In the genomic region with DNA sequence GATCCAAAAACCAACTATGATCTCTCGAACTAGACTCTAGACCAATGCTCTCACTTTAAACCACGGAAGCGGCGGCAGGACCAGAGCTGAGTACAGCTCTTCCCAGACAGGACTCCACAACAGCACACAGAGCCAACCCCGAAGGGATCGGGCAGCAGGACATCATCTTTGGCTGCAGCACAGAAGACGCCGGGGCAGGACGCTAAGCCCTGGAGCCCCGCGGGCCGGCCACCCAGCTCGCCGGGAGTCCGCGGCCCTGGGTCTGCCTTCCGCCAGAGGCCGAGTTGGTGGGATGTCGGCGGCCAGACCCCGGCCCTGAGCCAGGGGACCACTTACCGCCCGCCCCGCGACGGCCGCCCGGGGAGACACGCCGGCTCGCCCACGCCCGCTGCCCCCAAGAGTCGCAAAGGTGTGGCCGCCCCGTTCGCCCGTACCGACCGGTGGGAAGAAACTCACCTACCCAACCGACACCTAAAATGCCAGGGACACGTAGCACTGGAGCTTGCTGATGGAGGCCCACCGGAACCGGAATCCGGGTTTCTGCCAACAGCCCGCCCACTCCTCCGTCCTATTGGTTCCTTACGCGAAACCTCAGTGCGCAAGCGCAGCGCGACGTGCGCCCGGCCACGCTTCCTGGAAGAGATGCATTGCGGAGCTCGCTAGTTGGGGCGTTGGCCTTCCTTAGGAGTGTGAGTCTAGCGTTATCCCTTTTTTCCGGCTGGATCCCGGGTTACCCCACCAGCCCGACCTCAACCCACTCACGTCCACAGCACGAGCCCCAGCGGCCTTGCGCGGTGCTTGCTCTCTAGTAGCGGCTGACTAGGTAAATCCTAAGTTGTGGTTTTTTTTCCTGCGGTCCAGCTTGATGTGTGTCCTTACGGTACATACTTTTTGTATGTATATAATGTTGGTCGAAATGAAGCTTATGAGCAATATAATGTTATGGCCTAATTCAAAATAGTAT, we compare ENCODE assay signal across 8 cellular contexts. TPM values are rescaled to one million over a fixed set of nuclear protein-coding genes. Genes with fewer than 3 reads are reported as not detected.
DNase-seq lines count a peak whose midpoint lies in the region; ATAC-seq lines count a peak whose summit lies in the region.

A gene (minus strand): TSS at position 510 of the 964 bp plus-strand sequence. CDS start 1,623 bp downstream, outside the sequence.

- H3K9me3 Mint-ChIP-seq in activated naive CD4-positive, alpha-beta T cell treated with anti-CD3 and anti-CD28 coated beads, Interleukin-2, amount 50 U/mL, for 72 hours = no peaks in the 10 kb centered on the region

- H3K27ac Mint-ChIP-seq in activated naive CD4-positive, alpha-beta T cell treated with anti-CD3 and anti-CD28 coated beads, Interleukin-2, amount 50 U/mL, for 72 hours = peak within 1 kb of the TSS; percentile 96 to 98

- H3K4me3 ChIP-seq in GM08714 (ENCODE audit: low read length) = peak within 1 kb of the TSS; percentile 96

- H3K36me3 Mint-ChIP-seq in activated naive CD4-positive, alpha-beta T cell treated with anti-CD3 and anti-CD28 coated beads, Interleukin-2, amount 50 U/mL, for 72 hours = peaks cover 20 to 22% of the 10 kb centered on the region in 2 donors

- peak within 1 kb of the TSS; percentile 75 for H3K27ac ChIP-seq in temporal lobe (ENCODE audit: low read depth, low read length)

- peak; percentile 92 for ATAC-seq in HG02610 (IDR thresholded peaks at IDR 0.05; ENCODE audit: unreplicated experiment)
- ATAC-seq in activated naive CD4-positive, alpha-beta T cell treated with anti-CD3 and anti-CD28 coated beads, Interleukin-2, amount 50 U/mL, for 72 hours = peak; percentile 93 to 97

- DNase-seq in NCI-H1092 treated with DMSO at 0.1 percent for 48 hours (lab: John Stamatoyannopoulos, UW) = peak; percentile 97
- DNase-seq in SKM-1 (lab: John Stamatoyannopoulos, UW; ENCODE audit: unreplicated experiment) = peak; percentile 94
- DNase-seq in activated naive CD4-positive, alpha-beta T cell treated with anti-CD3 and anti-CD28 coated beads, Interleukin-2, amount 50 U/mL, for 72 hours (ENCODE audit: low spot score in 2 of 2) = peak; percentile 89 to 96
- peak; percentile 87 for DNase-seq in glomerular endothelial cell (ENCODE audit: extremely low read depth, low read depth, low spot score)
- DNase-seq in occipital lobe (lab: John Stamatoyannopoulos, UW) = peak; percentile 95

RNA-seq across cellular contexts. Expression of the gene that starts here (rescaled TPM):
- 100 to 1,000 TPM in 1 of 2 donors, 10 to 100 TPM in 1; 95.1 to 161 TPM for total RNA-seq in activated naive CD4-positive, alpha-beta T cell treated with anti-CD3 and anti-CD28 coated beads, Interleukin-2, amount 50 U/mL, for 72 hours
- total RNA-seq in glomerular endothelial cell (345 and 495 TPM in 2 replicates), occipital lobe (124 TPM), temporal lobe (87.3 TPM)

Comparison
In these comparisons a context has a peak if more than half of its experiments do, and no peak if none do; other contexts are left out.
1. Peak in every context shown above with its lines: DNase-seq, ATAC-seq, H3K4me3 ChIP-seq and H3K27ac ChIP-seq.